Comparison of ENCODE assay signal across 8 cellular contexts in genomic region chr5:134177197-134178171, GRCh38. TPM values are rescaled to one million over a fixed set of nuclear protein-coding genes. Genes with fewer than 3 reads are reported as not detected.
DNase-seq lines count a peak whose midpoint lies in the region; TF ChIP-seq lines count a peak whose summit lies in the region.

No MANE protein-coding gene starts in this region.

- peak overlapping the region; percentile 97 to 99 for H3K4me3 ChIP-seq in neuronal stem cell (ENCODE audit: low read length in 2 of 2)

- TF ChIP-seq CTCF in HFFc6 (IDR thresholded peaks at IDR 0.05): no peak

- H3K9ac ChIP-seq in neuronal stem cell (ENCODE audit: low read depth, low read length, poor library complexity): peak overlapping the region; percentile 83

- WGBS in neuronal stem cell (ENCODE audit: extremely low coverage in 2 of 2, insufficient read length in 2 of 2, insufficient replicate concordance in 1 of 2), 2 donors: no CpG with 5 or more reads among the region's 38 CpGs

- H3K4me1 ChIP-seq in neuronal stem cell (ENCODE audit: control insufficient read depth in 2 of 2, insufficient read depth in 1 of 2, low read depth in 1 of 2, low read length in 2 of 2): peaks cover 5 to 6% of the 10 kb centered on the region in 2 donors

- H3K4me2 ChIP-seq in neuronal stem cell (ENCODE audit: insufficient read depth, low read length, poor library complexity, severe bottlenecking): peak overlapping the region; percentile 80

- H3K36me3 ChIP-seq in neuronal stem cell (replicated peaks in 1 of 2; ENCODE audit: control insufficient read depth in 2 of 2, insufficient read depth in 2 of 2, low read length in 2 of 2): peaks cover 1 to 12% of the 10 kb centered on the region in 2 donors

- peak overlapping the region; percentile 98 for H3K27ac Mint-ChIP-seq in HFFc6
- H3K27ac Mint-ChIP-seq in activated T-helper 2 cell treated with anti-CD3 and anti-CD28 coated beads, Interferon-gamma antibody, Interleukin-2, Interleukin-4, amounts not matched to agents 10 μg/mL and 5 μg/mL and 100 μg/mL, durations not matched to agents 14 hours and 24 hours and 36 hours: peak overlapping the region; percentile 98

- no peaks in the 10 kb centered on the region for H3K9me3 ChIP-seq in neuronal stem cell (replicated peaks in 1 of 2; ENCODE audit: control insufficient read depth in 2 of 2, insufficient read depth in 1 of 2, low read depth in 1 of 2, low read length in 2 of 2)

- H3K9me3 Mint-ChIP-seq in HFFc6: no peaks in the 10 kb centered on the region
- H3K9me3 Mint-ChIP-seq in activated T-helper 2 cell treated with anti-CD3 and anti-CD28 coated beads, Interferon-gamma antibody, Interleukin-2, Interleukin-4, amounts not matched to agents 10 μg/mL and 5 μg/mL and 100 μg/mL, durations not matched to agents 14 hours and 24 hours and 36 hours: no peaks in the 10 kb centered on the region

- peak overlapping the region; percentile 88 for H3K18ac ChIP-seq in neuronal stem cell (ENCODE audit: low read length)

- peak overlapping the region; percentile 29 for H2BK15ac ChIP-seq in neuronal stem cell (ENCODE audit: low read length)

- peak overlapping the region; percentile 99 for H2AFZ ChIP-seq in neuronal stem cell (ENCODE audit: low read length)

- no peak overlapping the region for H3K4ac ChIP-seq in neuronal stem cell (ENCODE audit: low read length)

- peak overlapping the region; percentile 96 for H3K27ac ChIP-seq in neuronal stem cell (replicated peaks; ENCODE audit: low read length)

- peak overlapping the region; percentile 99 for H3K23ac ChIP-seq in neuronal stem cell (ENCODE audit: low read depth, low read length, poor library complexity)

- peaks cover 21% of the 10 kb centered on the region for H3K36me3 Mint-ChIP-seq in HFFc6 (ENCODE audit: low read depth)
- H3K36me3 Mint-ChIP-seq in activated T-helper 2 cell treated with anti-CD3 and anti-CD28 coated beads, Interferon-gamma antibody, Interleukin-2, Interleukin-4, amounts not matched to agents 10 μg/mL and 5 μg/mL and 100 μg/mL, durations not matched to agents 14 hours and 24 hours and 36 hours (ENCODE audit: low read depth): peaks cover 16% of the 10 kb centered on the region

- peak overlapping the region; percentile 68 for H2BK5ac ChIP-seq in neuronal stem cell (ENCODE audit: low read length)

- peaks cover 4% of the 10 kb centered on the region for H3K27me3 Mint-ChIP-seq in HFFc6 (ENCODE audit: insufficient read depth)
- peaks cover 8% of the 10 kb centered on the region for H3K27me3 Mint-ChIP-seq in activated T-helper 2 cell treated with anti-CD3 and anti-CD28 coated beads, Interferon-gamma antibody, Interleukin-2, Interleukin-4, amounts not matched to agents 10 μg/mL and 5 μg/mL and 100 μg/mL, durations not matched to agents 14 hours and 24 hours and 36 hours (ENCODE audit: low read depth)

- H2AK5ac ChIP-seq in neuronal stem cell (ENCODE audit: low read depth, low read length): peak overlapping the region; percentile 27

- H3K14ac ChIP-seq in neuronal stem cell (ENCODE audit: low read length): no peak overlapping the region

- H3K4me1 Mint-ChIP-seq in HFFc6 (ENCODE audit: low read depth): peaks cover 25% of the 10 kb centered on the region
- peaks cover 21% of the 10 kb centered on the region for H3K4me1 Mint-ChIP-seq in activated T-helper 2 cell treated with anti-CD3 and anti-CD28 coated beads, Interferon-gamma antibody, Interleukin-2, Interleukin-4, amounts not matched to agents 10 μg/mL and 5 μg/mL and 100 μg/mL, durations not matched to agents 14 hours and 24 hours and 36 hours (ENCODE audit: low read depth)

- DNase-seq in NK-92 treated with Interleukin-12 subunit alpha and Interleukin-12 subunit beta, amount 100 ng/mL, for 24 hours (lab: John Stamatoyannopoulos, UW): peak; percentile 63
- DNase-seq in NK-92 (lab: John Stamatoyannopoulos, UW; ENCODE audit: unreplicated experiment) (no peak), HFFc6 (peak; percentile 39), NCI-H2227 (lab: John Stamatoyannopoulos, UW; ENCODE audit: unreplicated experiment) (peak; percentile 85), foreskin melanocyte (peak; percentile 70), neuronal stem cell (ENCODE audit: low spot score) (peak; percentile 84)
- no peak for DNase-seq in activated T-helper 2 cell treated with anti-CD3 and anti-CD28 coated beads, Interferon-gamma antibody, Interleukin-2, Interleukin-4, amounts not matched to agents 10 μg/mL and 5 μg/mL and 100 μg/mL, durations not matched to agents 14 hours and 24 hours and 36 hours (ENCODE audit: low spot score)
- DNase-seq in stimulated activated CD4-positive, alpha-beta T cell treated with anti-CD3 and anti-CD28 coated beads, Interleukin-15, amount 100 ng/mL, for 24 hours: no peak

- no peaks in the 10 kb centered on the region for H3K27me3 ChIP-seq in neuronal stem cell (ENCODE audit: control insufficient read depth in 3 of 3, insufficient read depth in 3 of 3, low read depth in 1 of 3, low read length in 3 of 3)

- no peak overlapping the region for H2BK12ac ChIP-seq in neuronal stem cell (ENCODE audit: low read length)

- H3K4me3 Mint-ChIP-seq in HFFc6: peak overlapping the region; percentile 96
- H3K4me3 Mint-ChIP-seq in activated T-helper 2 cell treated with anti-CD3 and anti-CD28 coated beads, Interferon-gamma antibody, Interleukin-2, Interleukin-4, amounts not matched to agents 10 μg/mL and 5 μg/mL and 100 μg/mL, durations not matched to agents 14 hours and 24 hours and 36 hours (ENCODE audit: low read depth): peak overlapping the region; percentile 97

- H4K8ac ChIP-seq in neuronal stem cell (ENCODE audit: low read depth, low read length): no peak overlapping the region

- intact Hi-C loops in activated T-helper 2 cell treated with anti-CD3 and anti-CD28 coated beads, Interferon-gamma antibody, Interleukin-2, Interleukin-4, amounts not matched to agents 10 μg/mL and 5 μg/mL and 100 μg/mL, durations not matched to agents 14 hours and 24 hours and 36 hours (cut with micrococcal nuclease): loop anchor here (1.0 to 10.0 kb wide), 5 partner anchors 49 to 580 kb away; partner anchors contain the start of genes DDX46, JADE2, PPP2CA and UBE2B

- H3K79me1 ChIP-seq in neuronal stem cell (ENCODE audit: low read depth, low read length): peaks cover 3% of the 10 kb centered on the region

- no peak overlapping the region for H2BK120ac ChIP-seq in neuronal stem cell (ENCODE audit: low read depth, low read length)

- H4K91ac ChIP-seq in neuronal stem cell (ENCODE audit: low read depth, low read length, poor library complexity): no peak overlapping the region

RNA-seq across cellular contexts. Expression of gene SKP1, which starts 0.7 kb away (rescaled TPM):
- 100 to 1,000 TPM; 419 to 474 (median 442) TPM for total RNA-seq in HFFc6 (2021; fragmentation: NEBNext Ultra II Directional; extraction: Animal tissue kit (Norgen Biotek cat#: 25700))
- 254 and 257 TPM in 2 replicates for total RNA-seq in activated T-helper 2 cell treated with anti-CD3 and anti-CD28 coated beads, Interferon-gamma antibody, Interleukin-2, Interleukin-4, amounts not matched to agents 10 μg/mL and 5 μg/mL and 100 μg/mL, durations not matched to agents 14 hours and 24 hours and 36 hours
- 609 TPM for polyA plus RNA-seq in neuronal stem cell (2013, experiment 1 of 2)
- polyA plus RNA-seq in neuronal stem cell (2013, experiment 2 of 2): 615 TPM

RNA-seq across cellular contexts. Expression of gene PPP2CA, which starts 48.4 kb away (rescaled TPM):
- 100 to 1,000 TPM; 153 to 172 (median 156) TPM for total RNA-seq in HFFc6 (2021; fragmentation: NEBNext Ultra II Directional; extraction: Animal tissue kit (Norgen Biotek cat#: 25700))
- total RNA-seq in activated T-helper 2 cell treated with anti-CD3 and anti-CD28 coated beads, Interferon-gamma antibody, Interleukin-2, Interleukin-4, amounts not matched to agents 10 μg/mL and 5 μg/mL and 100 μg/mL, durations not matched to agents 14 hours and 24 hours and 36 hours: 171 and 179 TPM in 2 replicates
- 63.9 TPM for polyA plus RNA-seq in neuronal stem cell (2013, experiment 1 of 2)
- polyA plus RNA-seq in neuronal stem cell (2013, experiment 2 of 2): 61.4 TPM

Comparison
In these comparisons a context has a peak if more than half of its experiments do, and no peak if none do; other contexts are left out.
1. DNase-seq: peak in NK-92 treated with Interleukin-12 subunit alpha and Interleukin-12 subunit beta, amount 100 ng/mL, for 24 hours (single experiment), HFFc6 (single experiment), NCI-H2227 (single experiment), foreskin melanocyte (single experiment) and neuronal stem cell (single experiment); none in NK-92 (single experiment), activated T-helper 2 cell treated with anti-CD3 and anti-CD28 coated beads, Interferon-gamma antibody, Interleukin-2, Interleukin-4, amounts not matched to agents 10 μg/mL and 5 μg/mL and 100 μg/mL, durations not matched to agents 14 hours and 24 hours and 36 hours (single experiment) and stimulated activated CD4-positive, alpha-beta T cell treated with anti-CD3 and anti-CD28 coated beads, Interleukin-15, amount 100 ng/mL, for 24 hours (single experiment).